Comparison of ENCODE assay signal across 9 cellular contexts in genomic region chr11:34235189-34235588, GRCh38.
DNase-seq lines count a peak whose midpoint lies in the region; ATAC-seq and TF ChIP-seq lines count a peak whose summit lies in the region.
"Had no signal": no experiment of that assay in that cellular context is flagged by ENCODE, and none has a peak within 500 bp of the region (broad histone marks: within the 10 kb centered on the region; RNA-seq: fewer than 3 reads in every experiment).

No MANE protein-coding gene starts in this region.

- H3K9ac ChIP-seq in BLaER1 treated with 17β-estradiol and CSF1 and Interleukin-3, amounts not matched to agents 10 nM and 100 nM, result no peak overlapping the region

- peak overlapping the region in 6 of 11 experiments; percentile 78 to 85 (median 84); a peak in 9 of 22 replicates for H3K27ac ChIP-seq in BLaER1 treated with 17β-estradiol and CSF1 and Interleukin-3, amounts not matched to agents 10 nM and 100 nM
- no peak overlapping the region for H3K27ac ChIP-seq in CD4-positive, alpha-beta T cell (ENCODE audit: low read depth, low read length)

- POLR2A ChIA-PET in CD4-positive, alpha-beta T cell (lab: Charles Lee), result interaction anchor here (1.1 to 1.6 kb wide), 2 partner anchors 9 to 16 kb away, joined by 3 read pairs; no protein-coding TSS in a partner anchor

- no peaks in the 10 kb centered on the region; a peak in 1 of 22 replicates for H4K20me1 ChIP-seq in BLaER1 treated with 17β-estradiol and CSF1 and Interleukin-3, amounts not matched to agents 10 nM and 100 nM

- no peak overlapping the region for H3K4me3 ChIP-seq in BLaER1 treated with 17β-estradiol and CSF1 and Interleukin-3, amounts not matched to agents 10 nM and 100 nM

- intact Hi-C loops in activated T-helper 1 cell treated with anti-CD3 and anti-CD28 coated beads, Interleukin-12 subunit alpha, Interleukin-12 subunit beta, Interleukin-2, Interleukin-4 antibody, amounts not matched to agents 30 ng/mL and 10 ng/mL and 1 ng/mL, durations not matched to agents 14 hours and 24 hours and 36 hours (cut with micrococcal nuclease), result loop anchor here (1.0 to 10.0 kb wide), 4 partner anchors 61 to 1340 kb away; partner anchors contain the start of genes ABTB2 and QSER1
- intact Hi-C loops in CD4-positive, alpha-beta T cell (cut with DNase I, micrococcal nuclease), result loop anchor here in 1 of 2 experiments (2.0 kb wide), 1 partner anchor 60 kb away; no protein-coding TSS in a partner anchor

- H3K4me1 Mint-ChIP-seq in activated T-helper 1 cell treated with anti-CD3 and anti-CD28 coated beads, Interleukin-12 subunit alpha, Interleukin-12 subunit beta, Interleukin-2, Interleukin-4 antibody, amounts not matched to agents 30 ng/mL and 10 ng/mL and 1 ng/mL, durations not matched to agents 14 hours and 24 hours and 36 hours (ENCODE audit: low read depth), result peaks cover 62% of the 10 kb centered on the region
- peaks cover 19% of the 10 kb centered on the region for H3K4me1 Mint-ChIP-seq in CD4-positive, alpha-beta T cell (ENCODE audit: low read depth)
- peaks cover 21% of the 10 kb centered on the region for H3K4me1 Mint-ChIP-seq in progenitor cell of endocrine pancreas (ENCODE audit: low read depth)

- peaks cover 17% of the 10 kb centered on the region for H3K27me3 Mint-ChIP-seq in activated T-helper 1 cell treated with anti-CD3 and anti-CD28 coated beads, Interleukin-12 subunit alpha, Interleukin-12 subunit beta, Interleukin-2, Interleukin-4 antibody, amounts not matched to agents 30 ng/mL and 10 ng/mL and 1 ng/mL, durations not matched to agents 14 hours and 24 hours and 36 hours (ENCODE audit: insufficient read depth)
- H3K27me3 Mint-ChIP-seq in CD4-positive, alpha-beta T cell, result no peaks in the 10 kb centered on the region
- peaks cover 9% of the 10 kb centered on the region for H3K27me3 Mint-ChIP-seq in progenitor cell of endocrine pancreas

- H3K4me3 Mint-ChIP-seq in activated T-helper 1 cell treated with anti-CD3 and anti-CD28 coated beads, Interleukin-12 subunit alpha, Interleukin-12 subunit beta, Interleukin-2, Interleukin-4 antibody, amounts not matched to agents 30 ng/mL and 10 ng/mL and 1 ng/mL, durations not matched to agents 14 hours and 24 hours and 36 hours, result peak overlapping the region; percentile 54
- H3K4me3 Mint-ChIP-seq in CD4-positive, alpha-beta T cell, result no peak overlapping the region
- H3K4me3 Mint-ChIP-seq in progenitor cell of endocrine pancreas (ENCODE audit: low read depth), result no peak overlapping the region

- no peaks in the 10 kb centered on the region for H3K36me3 ChIP-seq in BLaER1 treated with 17β-estradiol and CSF1 and Interleukin-3, amounts not matched to agents 10 nM and 100 nM
- H3K36me3 ChIP-seq: BE2C had no signal

- peaks cover 3% of the 10 kb centered on the region for H3K36me3 Mint-ChIP-seq in activated T-helper 1 cell treated with anti-CD3 and anti-CD28 coated beads, Interleukin-12 subunit alpha, Interleukin-12 subunit beta, Interleukin-2, Interleukin-4 antibody, amounts not matched to agents 30 ng/mL and 10 ng/mL and 1 ng/mL, durations not matched to agents 14 hours and 24 hours and 36 hours (ENCODE audit: low read depth)
- no peaks in the 10 kb centered on the region for H3K36me3 Mint-ChIP-seq in CD4-positive, alpha-beta T cell (ENCODE audit: low read depth)
- no peaks in the 10 kb centered on the region for H3K36me3 Mint-ChIP-seq in progenitor cell of endocrine pancreas (ENCODE audit: insufficient read depth)

- H3K4me2 ChIP-seq in BLaER1 treated with 17β-estradiol and CSF1 and Interleukin-3, amounts not matched to agents 10 nM and 100 nM, result peak overlapping the region in 8 of 11 experiments; percentile 12 to 93 (median 80); a peak in 11 of 22 replicates

- ATAC-seq in GM18867 (IDR thresholded peaks at IDR 0.05; ENCODE audit: unreplicated experiment), result peak; percentile 53
- ATAC-seq in HG02885 (IDR thresholded peaks at IDR 0.05; ENCODE audit: poor library complexity, unreplicated experiment), result peak; percentile 50
- no peak for ATAC-seq in CD4-positive, alpha-beta T cell (ENCODE audit: poor library complexity)

- peak overlapping the region; percentile 82 for H3K27ac Mint-ChIP-seq in activated T-helper 1 cell treated with anti-CD3 and anti-CD28 coated beads, Interleukin-12 subunit alpha, Interleukin-12 subunit beta, Interleukin-2, Interleukin-4 antibody, amounts not matched to agents 30 ng/mL and 10 ng/mL and 1 ng/mL, durations not matched to agents 14 hours and 24 hours and 36 hours
- H3K27ac Mint-ChIP-seq in CD4-positive, alpha-beta T cell, result no peak overlapping the region
- H3K27ac Mint-ChIP-seq in progenitor cell of endocrine pancreas, result no peak overlapping the region

- H3K4me1 ChIP-seq in BLaER1 treated with 17β-estradiol and CSF1 and Interleukin-3, amounts not matched to agents 10 nM and 100 nM, result peaks cover 22 to 42% (median 36%) of the 10 kb centered on the region in 10 experiments
- H3K4me1 ChIP-seq: BE2C had no signal

- no peaks in the 10 kb centered on the region for H3K27me3 ChIP-seq in BLaER1 treated with 17β-estradiol and CSF1 and Interleukin-3, amounts not matched to agents 10 nM and 100 nM
- no peaks in the 10 kb centered on the region for H3K27me3 ChIP-seq in CD4-positive, alpha-beta T cell (ENCODE audit: control insufficient read depth, insufficient read depth, low read length)
- H3K27me3 ChIP-seq: BE2C had no signal

- no peak for DNase-seq in activated T-helper 1 cell treated with anti-CD3 and anti-CD28 coated beads, Interleukin-12 subunit alpha, Interleukin-12 subunit beta, Interleukin-2, Interleukin-4 antibody, amounts not matched to agents 30 ng/mL and 10 ng/mL and 1 ng/mL, durations not matched to agents 14 hours and 24 hours and 36 hours (ENCODE audit: low spot score)
- no peak for DNase-seq in GM03348 (ENCODE audit: low spot score)
- DNase-seq in CD4-positive, alpha-beta T cell, result no peak
- no peak for DNase-seq in progenitor cell of endocrine pancreas (ENCODE audit: low spot score, unreplicated experiment)
- no peak for DNase-seq in GM19238 (ENCODE audit: insufficient read length, low spot score)
- DNase-seq: BE2C had no signal

- no peak for TF ChIP-seq CTCF in CD4-positive, alpha-beta T cell (IDR thresholded peaks at IDR 0.05)
- TF ChIP-seq CTCF in progenitor cell of endocrine pancreas (IDR thresholded peaks at IDR 0.05; ENCODE audit: unreplicated experiment), result no peak

- CTCF ChIA-PET in CD4-positive, alpha-beta T cell (lab: Charles Lee), result interaction anchor here (1.4 to 4.0 kb wide), 2 partner anchors 13 to 61 kb away, joined by 6 to 15 read pairs; no protein-coding TSS in a partner anchor

- no peaks in the 10 kb centered on the region for H3K9me3 Mint-ChIP-seq in activated T-helper 1 cell treated with anti-CD3 and anti-CD28 coated beads, Interleukin-12 subunit alpha, Interleukin-12 subunit beta, Interleukin-2, Interleukin-4 antibody, amounts not matched to agents 30 ng/mL and 10 ng/mL and 1 ng/mL, durations not matched to agents 14 hours and 24 hours and 36 hours
- no peaks in the 10 kb centered on the region for H3K9me3 Mint-ChIP-seq in CD4-positive, alpha-beta T cell
- no peaks in the 10 kb centered on the region for H3K9me3 Mint-ChIP-seq in progenitor cell of endocrine pancreas (ENCODE audit: low read depth)

- H3K9me3 ChIP-seq in BLaER1 treated with 17β-estradiol and CSF1 and Interleukin-3, amounts not matched to agents 10 nM and 100 nM (replicated peaks in 1 of 11), result no peaks in the 10 kb centered on the region
- H3K9me3 ChIP-seq in CD4-positive, alpha-beta T cell (ENCODE audit: control insufficient read depth, low read length), result no peaks in the 10 kb centered on the region
- H3K9me3 ChIP-seq: BE2C had no signal
